Comparison of ENCODE assay signal across 15 cellular contexts in genomic region chr5:11046160-11046559, GRCh38.
DNase-seq lines count a peak whose midpoint lies in the region; FAIRE-seq and TF ChIP-seq lines count a peak whose summit lies in the region.
"Had no signal": no experiment of that assay in that cellular context is flagged by ENCODE, and none has a peak within 500 bp of the region (broad histone marks: within the 10 kb centered on the region; RNA-seq: fewer than 3 reads in every experiment).

No MANE protein-coding gene starts in this region.

- no peaks in the 10 kb centered on the region; the same call in 1 of the 2 replicates for H3K79me1 ChIP-seq in H1 (ENCODE audit: low read depth, low read length)

- H3K4ac ChIP-seq in H1 (replicated peaks; ENCODE audit: insufficient read length, low read depth, low read length), result no peak overlapping the region

- H3K36me3 ChIP-seq in H1 (ENCODE audit: control insufficient read depth in 2 of 4, insufficient read depth in 4 of 4, low read length in 3 of 4) (no peaks in the 10 kb centered on the region), neural progenitor cell (no peaks in the 10 kb centered on the region)
- H3K36me3 ChIP-seq: sigmoid colon, tibial nerve had no signal

- no peaks in the 10 kb centered on the region for H3K79me2 ChIP-seq in H1 (ENCODE audit: control insufficient read depth in 1 of 2, insufficient read depth in 2 of 2, low read length in 2 of 2)
- H3K79me2 ChIP-seq in neural progenitor cell (ENCODE audit: low read depth), result no peaks in the 10 kb centered on the region

- peak; percentile 13 for TF ChIP-seq CTCF in GM10266 (IDR thresholded peaks at IDR 0.05; ENCODE audit: control insufficient read depth, insufficient read depth, low read depth, missing control alignments)
- peak; percentile 27 to 52 (median 48) for TF ChIP-seq CTCF in H1 (IDR thresholded peaks at IDR 0.05; ENCODE audit: control extremely low read depth in 1 of 3, insufficient read depth in 1 of 3, low read depth in 1 of 3, low read length in 3 of 3)
- TF ChIP-seq CTCF in neural progenitor cell (IDR thresholded peaks at IDR 0.05), result peak; percentile 30

- no peak overlapping the region for H2BK20ac ChIP-seq in H1 (ENCODE audit: low read length)

- no peak overlapping the region for H4K8ac ChIP-seq in H1 (ENCODE audit: extremely low read depth, insufficient read depth, low read length)

- H3K14ac ChIP-seq in H1 (ENCODE audit: insufficient read length), result no peak overlapping the region

- POLR2A ChIA-PET in H1 (lab: Charles Lee; ENCODE audit: partially characterized antibody), result no interaction called here

- H3K27me3 Mint-ChIP-seq in neural progenitor cell (ENCODE audit: insufficient read depth, low read depth), result no peaks in the 10 kb centered on the region
- H3K27me3 Mint-ChIP-seq: activated CD4-positive, alpha-beta T cell treated with anti-CD3 and anti-CD28 coated beads, Interleukin-2, amount 10 ng/mL, durations not matched to agents 24 days and 14 days had no signal

- no peak overlapping the region for H2BK15ac ChIP-seq in H1 (ENCODE audit: low read length)

- DNase-seq in GM10266 (ENCODE audit: extremely low spot score) (no peak), NCI-H524 (lab: John Stamatoyannopoulos, UW) (peak; percentile 83 to 85), H1 (ENCODE audit: low read depth in 1 of 2, low spot score in 2 of 2) (peak in 1 of 2 experiments; percentile 50), neural progenitor cell (ENCODE audit: low spot score) (peak; percentile 44), activated gamma-delta T cell (lab: John Stamatoyannopoulos, UW) (no peak), NCI-H187 treated with DMSO at 0.1 percent for 48 hours (lab: John Stamatoyannopoulos, UW) (no peak)
- DNase-seq in effector CD4-positive, alpha-beta T cell, result no peak
- no peak for DNase-seq in stimulated activated CD4-positive, alpha-beta T cell treated with anti-CD3 and anti-CD28 coated beads, Interleukin-2, amount 100 ng/mL, for 24 hours
- DNase-seq: activated CD4-positive, alpha-beta T cell treated with anti-CD3 and anti-CD28 coated beads, Interleukin-2, amount 10 ng/mL, durations not matched to agents 24 days and 14 days; activated effector memory CD4-positive, alpha-beta T cell treated with anti-CD3 and anti-CD28 coated beads, Interleukin-2, amount 50 U/mL, for 16 hours; DMS79; naive thymus-derived CD8-positive, alpha-beta T cell; NCI-H1092; sigmoid colon had no signal

- CTCF ChIA-PET in H1 (lab: Charles Lee; ENCODE audit: partially characterized antibody), result interaction anchor here (0.6 to 3.1 kb wide), 8 partner anchors 8 to 61 kb away, joined by 3 to 17 read pairs (median 4); no protein-coding TSS in a partner anchor

- H3K27ac Mint-ChIP-seq in neural progenitor cell, result no peak overlapping the region
- H3K27ac Mint-ChIP-seq: activated CD4-positive, alpha-beta T cell treated with anti-CD3 and anti-CD28 coated beads, Interleukin-2, amount 10 ng/mL, durations not matched to agents 24 days and 14 days had no signal

- H2BK120ac ChIP-seq in H1 (replicated peaks; ENCODE audit: low read depth, low read length), result no peak overlapping the region

- WGBS in H1 (ENCODE audit: extremely low coverage in 1 of 2, insufficient coverage in 1 of 2, insufficient read length in 1 of 2, insufficient replicate concordance in 2 of 2, low coverage in 1 of 2, low lambda C conversion rate in 2 of 2, missing lambda C conversion rate in 1 of 2), 2 experiments, result 75% methylated on average over 7 of the region's 7 CpGs; no CpG with 5 or more reads in 1 of the 2 experiments

- peaks cover 6% of the 10 kb centered on the region for H3K36me3 Mint-ChIP-seq in neural progenitor cell
- H3K36me3 Mint-ChIP-seq: naive thymus-derived CD8-positive, alpha-beta T cell had no signal

- H3F3A ChIP-seq in neural progenitor cell (ENCODE audit: low read depth), result no peaks in the 10 kb centered on the region

- peaks cover 4% of the 10 kb centered on the region for H3K4me1 Mint-ChIP-seq in neural progenitor cell
- H3K4me1 Mint-ChIP-seq: activated CD4-positive, alpha-beta T cell treated with anti-CD3 and anti-CD28 coated beads, Interleukin-2, amount 10 ng/mL, durations not matched to agents 24 days and 14 days; naive thymus-derived CD8-positive, alpha-beta T cell had no signal

- H3K4me2 ChIP-seq in H1 (ENCODE audit: insufficient read depth in 1 of 2, low read depth in 2 of 2, low read length in 2 of 2) (no peak overlapping the region), neural progenitor cell (no peak overlapping the region)

- no peaks in the 10 kb centered on the region for H3K9me3 Mint-ChIP-seq in neural progenitor cell
- H3K9me3 Mint-ChIP-seq: activated CD4-positive, alpha-beta T cell treated with anti-CD3 and anti-CD28 coated beads, Interleukin-2, amount 10 ng/mL, durations not matched to agents 24 days and 14 days; naive thymus-derived CD8-positive, alpha-beta T cell had no signal

- H3K23me2 ChIP-seq in H1 (ENCODE audit: low read depth, low read length), result no peaks in the 10 kb centered on the region

- H3K27ac ChIP-seq in H1 (ENCODE audit: low read depth, low read length) (no peak overlapping the region), neural progenitor cell (no peak overlapping the region)
- H3K27ac ChIP-seq: sigmoid colon had no signal

- no peak overlapping the region for H3K4me3 Mint-ChIP-seq in neural progenitor cell
- H3K4me3 Mint-ChIP-seq: activated CD4-positive, alpha-beta T cell treated with anti-CD3 and anti-CD28 coated beads, Interleukin-2, amount 10 ng/mL, durations not matched to agents 24 days and 14 days; naive thymus-derived CD8-positive, alpha-beta T cell had no signal

- TF ChIP-seq RAD21 in H1 (IDR thresholded peaks at IDR 0.05 in 1 of 2, conservative IDR thresholded peaks at IDR 0.05 in 1 of 2; ENCODE audit: low read depth in 2 of 2, low read length in 2 of 2), result peak; percentile 59 to 64; a peak in 3 of 4 replicates

- FAIRE-seq in H1 (lab: Jason Lieb, UNC), result peak; percentile 72

- no peak overlapping the region for H2BK5ac ChIP-seq in H1 (ENCODE audit: low read depth, low read length)

- no peak overlapping the region for H3K23ac ChIP-seq in H1 (ENCODE audit: insufficient read length)

- no peaks in the 10 kb centered on the region for H3K9me3 ChIP-seq in H1 (ENCODE audit: insufficient read depth in 2 of 2, low read depth in 1 of 2, low read length in 1 of 2)
- H3K9me3 ChIP-seq in neural progenitor cell (ENCODE audit: low read depth), result no peaks in the 10 kb centered on the region
- H3K9me3 ChIP-seq: sigmoid colon, tibial nerve had no signal

- H3K56ac ChIP-seq in H1 (replicated peaks; ENCODE audit: insufficient read length, low read depth, low read length), result no peak overlapping the region

- H2AFZ ChIP-seq in H1 (ENCODE audit: low read length), result 0 out of 2 replicates have a peak overlapping the region, but pooled peaks have one; percentile 15
- H2AFZ ChIP-seq in neural progenitor cell (replicated peaks), result no peak overlapping the region

- H4K5ac ChIP-seq in H1 (ENCODE audit: insufficient read length, low read depth, low read length), result no peak overlapping the region

- H3K18ac ChIP-seq in H1 (ENCODE audit: extremely low read depth, low read length), result no peak overlapping the region

- H2AK5ac ChIP-seq in H1 (ENCODE audit: low read depth, low read length), result no peak overlapping the region

- no peaks in the 10 kb centered on the region for H4K20me1 ChIP-seq in H1 (replicated peaks in 1 of 2; ENCODE audit: control insufficient read depth in 1 of 2, insufficient read depth in 2 of 2, low read length in 2 of 2)
- no peaks in the 10 kb centered on the region for H4K20me1 ChIP-seq in neural progenitor cell (ENCODE audit: low read depth)

- H3K9ac ChIP-seq in H1 (replicated peaks in 1 of 4; ENCODE audit: extremely low read depth in 1 of 4, low read depth in 3 of 4, low read length in 3 of 4), result no peak overlapping the region
- no peak overlapping the region for H3K9ac ChIP-seq in neural progenitor cell

- no peak overlapping the region for H2BK12ac ChIP-seq in H1 (ENCODE audit: low read depth, low read length)

- H3K27me3 ChIP-seq in H1 (replicated peaks in 1 of 4; ENCODE audit: control insufficient read depth in 3 of 4, extremely low read depth in 1 of 4, insufficient read depth in 3 of 4, low read length in 3 of 4) (no peaks in the 10 kb centered on the region), neural progenitor cell (no peaks in the 10 kb centered on the region)
- H3K27me3 ChIP-seq: sigmoid colon, tibial nerve had no signal

- no peak overlapping the region for H3K4me3 ChIP-seq in H1 (ENCODE audit: extremely low read depth in 1 of 4, insufficient read depth in 2 of 4, low read depth in 3 of 4, low read length in 4 of 4)
- no peak overlapping the region for H3K4me3 ChIP-seq in neural progenitor cell
- H3K4me3 ChIP-seq: sigmoid colon, tibial nerve had no signal

- no peak overlapping the region for H4K91ac ChIP-seq in H1 (replicated peaks; ENCODE audit: insufficient read length, low read length)

- TF ChIP-seq EP300 in H1 (IDR thresholded peaks at IDR 0.05; ENCODE audit: borderline replicate concordance in 1 of 2, low read depth in 2 of 2, low read length in 2 of 2), result no peak

- TF ChIP-seq POLR2A in H1 (IDR thresholded peaks at IDR 0.05; ENCODE audit: control extremely low read depth in 1 of 2, low read depth in 2 of 2, low read length in 2 of 2), result no peak

- peaks cover 0 to 3% (median 0%) of the 10 kb centered on the region in 4 experiments; a peak in 1 of 7 replicates for H3K4me1 ChIP-seq in H1 (replicated peaks in 1 of 4; ENCODE audit: control insufficient read depth in 3 of 4, insufficient read depth in 4 of 4, low read length in 3 of 4)
- H3K4me1 ChIP-seq in neural progenitor cell, result no peaks in the 10 kb centered on the region
- H3K4me1 ChIP-seq: sigmoid colon had no signal

TF ChIP-seq in H1, 55 proteins besides CTCF, POLR2A, EP300 and RAD21:
- TF ChIP-seq TAF1 (IDR thresholded peaks at IDR 0.05; ENCODE audit: low read depth, low read length), result no peak

Comparison
In these comparisons a context has a peak if more than half of its experiments do, and no peak if none do; other contexts are left out.
1. DNase-seq: peak in NCI-H524 (2 of 2) and neural progenitor cell (single experiment); none in GM10266 (single experiment), activated gamma-delta T cell (single experiment), effector CD4-positive, alpha-beta T cell (single experiment), stimulated activated CD4-positive, alpha-beta T cell treated with anti-CD3 and anti-CD28 coated beads, Interleukin-2, amount 100 ng/mL, for 24 hours (0 of 2) and NCI-H187 treated with DMSO at 0.1 percent for 48 hours (single experiment).
2. Peak in every context shown above with its lines, with median percentiles within 50 percentile points of each other: CTCF ChIP-seq.